Comparison of ENCODE assay signal across 8 cellular contexts in the genomic region with DNA sequence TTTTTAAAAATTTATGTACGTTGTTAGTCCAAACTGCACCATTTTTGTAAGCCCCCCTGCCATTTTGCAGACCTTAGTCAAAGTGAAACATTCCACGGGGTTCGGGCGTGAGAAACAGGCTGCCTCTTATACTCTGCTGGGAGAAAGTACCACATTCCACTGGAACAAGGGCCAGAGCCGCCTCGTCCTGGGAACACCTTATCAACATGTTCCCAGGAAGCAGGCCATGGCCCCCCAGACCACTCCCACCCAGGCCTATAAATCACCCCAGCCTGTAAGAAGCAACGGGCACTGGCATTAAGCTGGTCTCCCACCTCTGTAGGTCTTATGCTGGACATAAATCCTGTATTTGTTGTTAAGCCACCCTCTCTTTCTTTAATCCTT. TPM values are rescaled to one million over a fixed set of nuclear protein-coding genes. Genes with fewer than 3 reads are reported as not detected.
DNase-seq lines count a peak whose midpoint lies in the region; ATAC-seq, FAIRE-seq and TF ChIP-seq lines count a peak whose summit lies in the region.

No MANE protein-coding gene starts in this region.

- H3K36me3 Mint-ChIP-seq in H9 (ENCODE audit: insufficient read depth in 1 of 3, low read depth in 3 of 3) (peaks cover 10 to 22% (median 18%) of the 10 kb centered on the region in 3 experiments; a peak in 5 of 7 replicates), progenitor cell of endocrine pancreas (ENCODE audit: insufficient read depth) (peaks cover 5% of the 10 kb centered on the region)

- no peak overlapping the region for H3K56ac ChIP-seq in H9 (ENCODE audit: insufficient read length, low read depth, low read length)

- H4K20me1 ChIP-seq in H9 (ENCODE audit: control insufficient read depth, insufficient read depth, insufficient read length): no peaks in the 10 kb centered on the region

- TF ChIP-seq CTCF in H9 (conservative IDR thresholded peaks at IDR 0.05): no peak
- no peak for TF ChIP-seq CTCF in WI38 (IDR thresholded peaks at IDR 0.05; ENCODE audit: low read depth, low read length)
- no peak for TF ChIP-seq CTCF in fibroblast of pulmonary artery (IDR thresholded peaks at IDR 0.05; ENCODE audit: low read length, missing control alignments)
- TF ChIP-seq CTCF in progenitor cell of endocrine pancreas (IDR thresholded peaks at IDR 0.05; ENCODE audit: unreplicated experiment): no peak
- TF ChIP-seq CTCF in D721Med (IDR thresholded peaks at IDR 0.05; ENCODE audit: insufficient read depth, missing control alignments): no peak

- H3K23ac ChIP-seq in H9 (ENCODE audit: insufficient read length, low read depth, low read length): no peak overlapping the region

- no peak overlapping the region for H3K18ac ChIP-seq in H9 (ENCODE audit: insufficient read length, low read depth, low read length)

- H3K9me3 Mint-ChIP-seq in H9 (no peaks in the 10 kb centered on the region; a peak in 2 of 5 replicates), progenitor cell of endocrine pancreas (ENCODE audit: low read depth) (peaks cover 6% of the 10 kb centered on the region)

- no peak overlapping the region for H3T11ph ChIP-seq in H9 (ENCODE audit: low read length)

- no peak overlapping the region for H2BK15ac ChIP-seq in H9 (ENCODE audit: low read depth, low read length)

- no peaks in the 10 kb centered on the region for H3K4me1 ChIP-seq in H9 (ENCODE audit: insufficient read depth, low read length)

- H2BK20ac ChIP-seq in H9 (ENCODE audit: low read depth, low read length, poor library complexity, severe bottlenecking): no peak overlapping the region

- H4K91ac ChIP-seq in H9 (ENCODE audit: insufficient read length, low read depth, low read length): no peak overlapping the region

- no peak for FAIRE-seq in D721Med (lab: Jason Lieb, UNC)

- no CpG with 5 or more reads among the region's 7 CpGs for WGBS in H9 (ENCODE audit: extremely low coverage, insufficient read length, low lambda C conversion rate)

- ATAC-seq in GM21723 (IDR thresholded peaks at IDR 0.05; ENCODE audit: unreplicated experiment): no peak

- H3K27ac Mint-ChIP-seq in H9: peak overlapping the region in 2 of 3 experiments; percentile 70 to 83; a peak in 4 of 7 replicates
- peak overlapping the region; percentile 86 for H3K27ac Mint-ChIP-seq in progenitor cell of endocrine pancreas

- H2AK5ac ChIP-seq in H9 (ENCODE audit: insufficient read length, low read length): no peak overlapping the region

- H3K14ac ChIP-seq in H9 (ENCODE audit: insufficient read depth, low read length): no peak overlapping the region

- H2AFZ ChIP-seq in H9 (ENCODE audit: low read length): no peak overlapping the region

- peak overlapping the region; percentile 96 for H3K4me3 ChIP-seq in WI38 (ENCODE audit: low read depth, low read length)
- H3K4me3 ChIP-seq in fibroblast of pulmonary artery (replicated peaks; ENCODE audit: low read depth, low read length): peak overlapping the region; percentile 92

- H3K79me2 ChIP-seq in H9 (ENCODE audit: insufficient read depth, low read length): peaks cover 16% of the 10 kb centered on the region

- H3K9me3 ChIP-seq in H9 (ENCODE audit: control insufficient read depth, low read depth, low read length): no peaks in the 10 kb centered on the region

- no peak overlapping the region for H4K5ac ChIP-seq in H9 (ENCODE audit: insufficient read length, low read depth, low read length)

- no peak overlapping the region for H2BK12ac ChIP-seq in H9 (ENCODE audit: insufficient read length, low read depth, low read length)

- peaks cover 11 to 13% of the 10 kb centered on the region in 2 experiments for H3K4me1 Mint-ChIP-seq in H9
- peaks cover 10% of the 10 kb centered on the region for H3K4me1 Mint-ChIP-seq in progenitor cell of endocrine pancreas (ENCODE audit: low read depth)

- H3K27ac ChIP-seq in H9 (ENCODE audit: insufficient read length, low read depth, low read length): no peak overlapping the region

- H4K8ac ChIP-seq in H9 (replicated peaks; ENCODE audit: insufficient read length, low read depth, low read length): no peak overlapping the region

- H3K27me3 ChIP-seq in H9 (ENCODE audit: insufficient read depth, low read length): no peaks in the 10 kb centered on the region

- DNase-seq in H9: no peak
- DNase-seq in fibroblast of pulmonary artery (ENCODE audit: low read depth): no peak
- no peak for DNase-seq in progenitor cell of endocrine pancreas (ENCODE audit: low spot score, unreplicated experiment)
- no peak for DNase-seq in AG08395 (ENCODE audit: low spot score)
- no peak for DNase-seq in D721Med (ENCODE audit: insufficient read length, low spot score)
- no peak for DNase-seq in middle frontal gyrus (ENCODE audit: extremely low spot score, low spot score)

- no peak overlapping the region for H2BK5ac ChIP-seq in H9 (ENCODE audit: insufficient read length, low read length)

- H2BK120ac ChIP-seq in H9 (ENCODE audit: low read depth, low read length, poor library complexity, severe bottlenecking): no peak overlapping the region

- no peaks in the 10 kb centered on the region for H3K79me1 ChIP-seq in H9 (ENCODE audit: insufficient read depth, low read depth, low read length, poor library complexity, severe bottlenecking)

- no peak overlapping the region for H3K4ac ChIP-seq in H9 (ENCODE audit: low read depth, low read length)

- no peaks in the 10 kb centered on the region for H3K23me2 ChIP-seq in H9 (ENCODE audit: insufficient read length, low read depth, low read length, poor library complexity, severe bottlenecking)

- no peak overlapping the region for H3K4me2 ChIP-seq in H9 (ENCODE audit: insufficient read depth, insufficient read length, low read length)

- no peak overlapping the region for H3K9ac ChIP-seq in H9 (ENCODE audit: extremely low read depth, insufficient read length, low read length)

- peaks cover 41% of the 10 kb centered on the region for H3K27me3 Mint-ChIP-seq in H9 (ENCODE audit: low read depth)
- peaks cover 29% of the 10 kb centered on the region for H3K27me3 Mint-ChIP-seq in progenitor cell of endocrine pancreas

- H3K4me3 Mint-ChIP-seq in H9 (peak overlapping the region; percentile 72 to 98), progenitor cell of endocrine pancreas (ENCODE audit: low read depth) (peak overlapping the region; percentile 95)

RNA-seq across cellular contexts. Expression of a gene that starts 0.9 kb away (rescaled TPM):
- total RNA-seq in H9 (2021): 91.0 and 103 TPM in 2 replicates
- total RNA-seq in progenitor cell of endocrine pancreas: 106 and 115 TPM in 2 replicates

RNA-seq across cellular contexts. Expression of a gene that starts 34.1 kb away (rescaled TPM):
- total RNA-seq in H9 (2021): 0.26 TPM in 2 replicates
- 3.0 and 3.1 TPM in 2 replicates for total RNA-seq in progenitor cell of endocrine pancreas
